Comparison of ENCODE assay signal across 16 cellular contexts in the genomic region with DNA sequence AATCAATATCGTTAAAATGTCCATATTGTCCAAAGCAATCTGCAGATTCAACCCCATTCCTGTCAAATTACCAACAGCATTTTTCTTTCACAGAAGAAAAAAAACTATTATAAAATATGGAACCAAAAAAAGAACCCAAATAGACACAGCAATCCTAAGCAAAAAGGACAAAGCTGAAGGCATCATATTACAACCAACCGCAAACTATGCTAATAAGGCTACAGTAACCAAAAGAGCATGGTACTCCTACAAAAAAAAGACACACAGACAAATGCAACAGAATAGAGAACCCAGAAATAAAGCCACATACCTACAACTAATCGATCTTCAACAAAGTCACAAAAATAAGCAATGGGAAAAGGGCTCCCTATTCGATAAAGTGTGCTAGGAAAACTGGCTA. TPM values are rescaled to one million over a fixed set of nuclear protein-coding genes. Genes with fewer than 3 reads are reported as not detected.
A peak's percentile ranks its signal among the peaks of the same experiment; 100 is the strongest.
DNase-seq lines count a peak whose midpoint lies in the region; ATAC-seq lines count a peak whose summit lies in the region.
"Had no signal": no experiment of that assay in that cellular context is flagged by ENCODE, and none has a peak within 500 bp of the region (broad histone marks: within the 10 kb centered on the region; RNA-seq: fewer than 3 reads in every experiment).

No MANE protein-coding gene starts in this region.

- ATAC-seq in GM18868 (IDR thresholded peaks at IDR 0.05; ENCODE audit: unreplicated experiment) = no peak
- ATAC-seq in left colon = no peak

- DNase-seq in EH (ENCODE audit: low read depth) (peak; percentile 25), LHCN-M2 (ENCODE audit: low read depth) (peak; percentile 3), astrocyte of the hippocampus (ENCODE audit: low read depth, low spot score) (peak; percentile 37), iris pigment epithelial cell (ENCODE audit: low read depth) (peak; percentile 34), DMS79 treated with DMSO at 0.1 percent for 48 hours (lab: John Stamatoyannopoulos, UW) (no peak), left colon (no peak)
- DNase-seq: ACHN; CD4-positive, alpha-beta T cell; DND-41; GF-D8; GOT3; NCI-H1417 treated with DMSO at 0.1 percent for 48 hours; NCI-H2081 treated with DMSO at 0.1 percent for 48 hours; NCI-H446 treated with DMSO at 0.1 percent for 48 hours; SHP77 treated with DMSO at 0.1 percent for 48 hours had no signal

- intact Hi-C loops in left colon (cut with DNase I, micrococcal nuclease) = no loop called here

RNA-seq across cellular contexts. Expression of a gene that starts 49.2 kb away (rescaled TPM):
- total RNA-seq in LHCN-M2 (2014; rRNA removed) (29.0 and 31.5 TPM in 2 replicates), left colon (10 to 100 TPM in 1 of 2 donors, 1 to 10 TPM in 1; 8.7 to 10.1 TPM)
- polyA plus RNA-seq in LHCN-M2 (2012) = 5.5 TPM

Comparison
In these comparisons a context has a peak if more than half of its experiments do, and no peak if none do; other contexts are left out.
1. DNase-seq: peak in EH (single experiment), LHCN-M2 (single experiment), astrocyte of the hippocampus (single experiment) and iris pigment epithelial cell (single experiment); none in DMS79 treated with DMSO at 0.1 percent for 48 hours (single experiment) and left colon (0 of 2).